In genomic region chr19:33086955-33087354, GRCh38 we compare ENCODE assay signal across 2 cellular contexts.
TF ChIP-seq lines count a peak whose summit lies in the region.

No MANE protein-coding gene starts in this region.

TF ChIP-seq in HCT116, 20 proteins besides CTCF, POLR2A, EP300 and RAD21 (continued from another document):
- TF ChIP-seq ATF3 (IDR thresholded peaks at IDR 0.05), result no peak
- no peak for TF ChIP-seq YY1 (IDR thresholded peaks at IDR 0.05; ENCODE audit: extremely low read depth, insufficient replicate concordance, low read depth, low read length)
- TF ChIP-seq JUND (IDR thresholded peaks at IDR 0.05), result no peak
- TF ChIP-seq MAX (IDR thresholded peaks at IDR 0.05), result no peak
- TF ChIP-seq SP1 (IDR thresholded peaks at IDR 0.05; ENCODE audit: low read depth), result no peak
- no peak for TF ChIP-seq ZBTB33 (IDR thresholded peaks at IDR 0.05; ENCODE audit: extremely low read depth, insufficient replicate concordance, low read length)
- TF ChIP-seq ELF1 (IDR thresholded peaks at IDR 0.05; ENCODE audit: borderline replicate concordance, low read depth), result no peak
- TF ChIP-seq SRF (IDR thresholded peaks at IDR 0.05; ENCODE audit: low read depth), result no peak
- no peak for TF ChIP-seq EZH2phosphoT487 (IDR thresholded peaks at IDR 0.05; ENCODE audit: borderline replicate concordance)

TF ChIP-seq in HEK293, 187 proteins besides CTCF, POLR2A, EP300 and RAD21 (continued from another document):
- TF ChIP-seq ZNF426 (tag by site-specific recombination; IDR thresholded peaks at IDR 0.05) (no peak), ZNF157 (tag by site-specific recombination; IDR thresholded peaks at IDR 0.05) (no peak), ZNF558 (tag by site-specific recombination; IDR thresholded peaks at IDR 0.05) (no peak), ZNF292 (tag by site-specific recombination; IDR thresholded peaks at IDR 0.05; ENCODE audit: borderline replicate concordance, low read depth) (no peak), ZBTB21 (tag by site-specific recombination; IDR thresholded peaks at IDR 0.05) (no peak), ZNF623 (tag by site-specific recombination; IDR thresholded peaks at IDR 0.05) (no peak)
